In the genomic region with DNA sequence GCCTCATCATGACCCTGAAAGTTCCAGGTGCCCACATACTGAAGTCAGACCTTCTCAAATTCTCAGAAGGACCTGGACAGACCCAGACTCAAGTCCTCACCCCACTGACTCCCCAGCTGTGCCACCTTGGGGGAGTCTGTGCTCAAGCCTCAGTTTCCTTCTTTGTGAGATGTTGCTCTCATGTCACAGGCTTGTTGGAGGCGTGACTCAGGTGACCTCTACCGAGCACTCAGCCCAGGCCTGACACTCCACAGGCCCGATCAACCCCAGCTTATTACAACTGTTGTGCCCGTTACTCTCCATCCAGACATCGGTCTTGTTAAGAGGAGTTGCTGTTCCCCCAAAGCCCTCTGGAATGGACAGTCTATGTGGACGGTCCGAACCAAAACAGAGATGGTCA, we compare ENCODE assay signal across 23 cellular contexts.
"Had no signal": no experiment of that assay in that cellular context is flagged by ENCODE, and none has a peak within 500 bp of the region (broad histone marks: within the 10 kb centered on the region; RNA-seq: fewer than 3 reads in every experiment).

No MANE protein-coding gene starts in this region.

- H3K27ac Mint-ChIP-seq: dendritic cell treated with granulocyte-macrophage colony-stimulating factor and Interleukin-4, amounts not matched to agents 40 ng/mL and 50 ng/mL, for 4 days; effector memory CD8-positive, alpha-beta T cell had no signal

- H3K36me3 ChIP-seq: colonic mucosa, esophagus muscularis mucosa, esophagus squamous epithelium, gastrocnemius medialis, gastroesophageal sphincter, heart left ventricle, heart right ventricle had no signal

- H3K27me3 ChIP-seq: colonic mucosa, dorsolateral prefrontal cortex, esophagus muscularis mucosa, esophagus squamous epithelium, gastrocnemius medialis, gastroesophageal sphincter, heart left ventricle, heart right ventricle had no signal

- DNase-seq: colonic mucosa; cortex of kidney; dermis blood vessel endothelial cell; dorsolateral prefrontal cortex; effector CD4-positive, alpha-beta T cell; effector CD8-positive, alpha-beta T cell; effector memory CD4-positive, alpha-beta T cell; effector memory CD8-positive, alpha-beta T cell; erythroblast; esophagus squamous epithelium; foreskin fibroblast; foreskin keratinocyte; foreskin melanocyte; gastrocnemius medialis; glutamatergic neuron; heart left ventricle; heart right ventricle had no signal

- H3K27me3 Mint-ChIP-seq: dendritic cell treated with granulocyte-macrophage colony-stimulating factor and Interleukin-4, amounts not matched to agents 40 ng/mL and 50 ng/mL, for 4 days had no signal

- H3K4me3 ChIP-seq: colonic mucosa, dorsolateral prefrontal cortex, esophagus muscularis mucosa, esophagus squamous epithelium, gastrocnemius medialis, gastroesophageal sphincter, heart left ventricle, heart right ventricle had no signal

- H3K9me3 Mint-ChIP-seq: dendritic cell treated with granulocyte-macrophage colony-stimulating factor and Interleukin-4, amounts not matched to agents 40 ng/mL and 50 ng/mL, for 4 days had no signal

- H3K9me3 ChIP-seq: colonic mucosa, esophagus muscularis mucosa, esophagus squamous epithelium, gastrocnemius medialis, gastroesophageal sphincter had no signal

- H3K4me1 Mint-ChIP-seq: endodermal cell had no signal

- H3K4me1 ChIP-seq: colonic mucosa, esophagus muscularis mucosa, esophagus squamous epithelium, foreskin keratinocyte, gastrocnemius medialis, gastroesophageal sphincter, heart left ventricle, heart right ventricle had no signal

- H3K27ac ChIP-seq: colonic mucosa, dorsolateral prefrontal cortex, epithelial cell of prostate, esophagus muscularis mucosa, esophagus squamous epithelium, foreskin keratinocyte, gastrocnemius medialis, gastroesophageal sphincter, heart left ventricle, heart right ventricle had no signal

- ATAC-seq: effector memory CD8-positive, alpha-beta T cell; esophagus mucosa; foreskin keratinocyte; gastrocnemius medialis; gastroesophageal sphincter; heart left ventricle; heart right ventricle had no signal

- H3K4me3 Mint-ChIP-seq: dendritic cell treated with granulocyte-macrophage colony-stimulating factor and Interleukin-4, amounts not matched to agents 40 ng/mL and 50 ng/mL, for 4 days; effector memory CD8-positive, alpha-beta T cell; endodermal cell had no signal
